1 cellular context compared by ENCODE assay signal in the genomic region with DNA sequence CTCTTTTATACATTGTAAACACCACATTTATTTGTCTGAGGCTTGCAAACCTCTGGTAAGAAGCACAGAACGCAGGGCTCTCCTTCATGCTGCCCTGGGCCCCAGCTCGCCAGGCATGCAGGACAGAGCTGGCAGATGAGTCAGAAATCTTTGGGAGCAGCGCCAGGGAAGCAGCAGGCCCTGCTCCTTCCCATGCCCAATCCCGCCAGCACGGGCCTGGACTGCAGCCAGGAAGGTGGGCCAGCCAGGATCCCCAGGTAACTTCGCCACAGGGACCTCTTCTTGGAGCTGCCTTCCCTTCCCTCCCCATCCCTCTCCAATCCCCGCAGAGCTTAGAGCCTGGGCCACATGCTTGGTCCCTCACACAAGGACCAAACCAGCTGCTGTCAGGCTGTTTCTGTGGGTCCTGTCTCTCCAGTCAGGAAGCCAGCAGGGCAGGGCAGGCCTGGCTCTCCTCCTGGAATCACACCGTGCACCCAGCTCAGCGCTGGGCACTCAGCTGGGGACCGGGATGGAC.
TF ChIP-seq lines count a peak whose summit lies in the region.

No MANE protein-coding gene starts in this region.

TF ChIP-seq in GM23338, 12 proteins besides CTCF, POLR2A, EP300 and RAD21 (continued from another document):
- TF ChIP-seq, protein P1, sequence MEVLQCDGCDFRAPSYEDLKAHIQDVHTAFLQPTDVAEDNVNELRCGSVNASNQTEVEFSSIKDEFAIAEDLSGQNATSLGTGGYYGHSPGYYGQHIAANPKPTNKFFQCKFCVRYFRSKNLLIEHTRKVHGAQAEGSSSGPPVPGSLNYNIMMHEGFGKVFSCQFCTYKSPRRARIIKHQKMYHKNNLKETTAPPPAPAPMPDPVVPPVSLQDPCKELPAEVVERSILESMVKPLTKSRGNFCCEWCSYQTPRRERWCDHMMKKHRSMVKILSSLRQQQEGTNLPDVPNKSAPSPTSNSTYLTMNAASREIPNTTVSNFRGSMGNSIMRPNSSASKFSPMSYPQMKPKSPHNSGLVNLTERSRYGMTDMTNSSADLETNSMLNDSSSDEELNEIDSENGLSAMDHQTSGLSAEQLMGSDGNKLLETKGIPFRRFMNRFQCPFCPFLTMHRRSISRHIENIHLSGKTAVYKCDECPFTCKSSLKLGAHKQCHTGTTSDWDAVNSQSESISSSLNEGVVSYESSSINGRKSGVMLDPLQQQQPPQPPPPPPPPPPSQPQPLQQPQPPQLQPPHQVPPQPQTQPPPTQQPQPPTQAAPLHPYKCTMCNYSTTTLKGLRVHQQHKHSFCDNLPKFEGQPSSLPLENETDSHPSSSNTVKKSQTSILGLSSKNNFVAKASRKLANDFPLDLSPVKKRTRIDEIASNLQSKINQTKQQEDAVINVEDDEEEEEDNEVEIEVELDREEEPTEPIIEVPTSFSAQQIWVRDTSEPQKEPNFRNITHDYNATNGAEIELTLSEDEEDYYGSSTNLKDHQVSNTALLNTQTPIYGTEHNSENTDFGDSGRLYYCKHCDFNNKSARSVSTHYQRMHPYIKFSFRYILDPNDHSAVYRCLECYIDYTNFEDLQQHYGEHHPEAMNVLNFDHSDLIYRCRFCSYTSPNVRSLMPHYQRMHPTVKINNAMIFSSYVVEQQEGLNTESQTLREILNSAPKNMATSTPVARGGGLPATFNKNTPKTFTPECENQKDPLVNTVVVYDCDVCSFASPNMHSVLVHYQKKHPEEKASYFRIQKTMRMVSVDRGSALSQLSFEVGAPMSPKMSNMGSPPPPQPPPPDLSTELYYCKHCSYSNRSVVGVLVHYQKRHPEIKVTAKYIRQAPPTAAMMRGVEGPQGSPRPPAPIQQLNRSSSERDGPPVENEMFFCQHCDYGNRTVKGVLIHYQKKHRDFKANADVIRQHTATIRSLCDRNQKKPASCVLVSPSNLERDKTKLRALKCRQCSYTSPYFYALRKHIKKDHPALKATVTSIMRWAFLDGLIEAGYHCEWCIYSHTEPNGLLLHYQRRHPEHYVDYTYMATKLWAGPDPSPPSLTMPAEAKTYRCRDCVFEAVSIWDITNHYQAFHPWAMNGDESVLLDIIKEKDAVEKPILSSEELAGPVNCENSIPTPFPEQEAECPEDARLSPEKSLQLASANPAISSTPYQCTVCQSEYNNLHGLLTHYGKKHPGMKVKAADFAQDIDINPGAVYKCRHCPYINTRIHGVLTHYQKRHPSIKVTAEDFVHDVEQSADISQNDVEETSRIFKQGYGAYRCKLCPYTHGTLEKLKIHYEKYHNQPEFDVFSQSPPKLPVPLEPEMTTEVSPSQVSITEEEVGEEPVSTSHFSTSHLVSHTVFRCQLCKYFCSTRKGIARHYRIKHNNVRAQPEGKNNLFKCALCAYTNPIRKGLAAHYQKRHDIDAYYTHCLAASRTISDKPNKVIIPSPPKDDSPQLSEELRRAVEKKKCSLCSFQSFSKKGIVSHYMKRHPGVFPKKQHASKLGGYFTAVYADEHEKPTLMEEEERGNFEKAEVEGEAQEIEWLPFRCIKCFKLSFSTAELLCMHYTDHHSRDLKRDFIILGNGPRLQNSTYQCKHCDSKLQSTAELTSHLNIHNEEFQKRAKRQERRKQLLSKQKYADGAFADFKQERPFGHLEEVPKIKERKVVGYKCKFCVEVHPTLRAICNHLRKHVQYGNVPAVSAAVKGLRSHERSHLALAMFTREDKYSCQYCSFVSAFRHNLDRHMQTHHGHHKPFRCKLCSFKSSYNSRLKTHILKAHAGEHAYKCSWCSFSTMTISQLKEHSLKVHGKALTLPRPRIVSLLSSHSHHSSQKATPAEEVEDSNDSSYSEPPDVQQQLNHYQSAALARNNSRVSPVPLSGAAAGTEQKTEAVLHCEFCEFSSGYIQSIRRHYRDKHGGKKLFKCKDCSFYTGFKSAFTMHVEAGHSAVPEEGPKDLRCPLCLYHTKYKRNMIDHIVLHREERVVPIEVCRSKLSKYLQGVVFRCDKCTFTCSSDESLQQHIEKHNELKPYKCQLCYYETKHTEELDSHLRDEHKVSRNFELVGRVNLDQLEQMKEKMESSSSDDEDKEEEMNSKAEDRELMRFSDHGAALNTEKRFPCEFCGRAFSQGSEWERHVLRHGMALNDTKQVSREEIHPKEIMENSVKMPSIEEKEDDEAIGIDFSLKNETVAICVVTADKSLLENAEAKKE (CRISPR knock-in tag; IDR thresholded peaks at IDR 0.05): no peak
- TF ChIP-seq, protein P2, sequence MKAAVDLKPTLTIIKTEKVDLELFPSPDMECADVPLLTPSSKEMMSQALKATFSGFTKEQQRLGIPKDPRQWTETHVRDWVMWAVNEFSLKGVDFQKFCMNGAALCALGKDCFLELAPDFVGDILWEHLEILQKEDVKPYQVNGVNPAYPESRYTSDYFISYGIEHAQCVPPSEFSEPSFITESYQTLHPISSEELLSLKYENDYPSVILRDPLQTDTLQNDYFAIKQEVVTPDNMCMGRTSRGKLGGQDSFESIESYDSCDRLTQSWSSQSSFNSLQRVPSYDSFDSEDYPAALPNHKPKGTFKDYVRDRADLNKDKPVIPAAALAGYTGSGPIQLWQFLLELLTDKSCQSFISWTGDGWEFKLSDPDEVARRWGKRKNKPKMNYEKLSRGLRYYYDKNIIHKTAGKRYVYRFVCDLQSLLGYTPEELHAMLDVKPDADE (IDR thresholded peaks at IDR 0.05): no peak
- no peak for TF ChIP-seq STAT1 (IDR thresholded peaks at IDR 0.05; ENCODE audit: unreplicated experiment)
